Comparison of ENCODE assay signal across 27 cellular contexts in the genomic region with DNA sequence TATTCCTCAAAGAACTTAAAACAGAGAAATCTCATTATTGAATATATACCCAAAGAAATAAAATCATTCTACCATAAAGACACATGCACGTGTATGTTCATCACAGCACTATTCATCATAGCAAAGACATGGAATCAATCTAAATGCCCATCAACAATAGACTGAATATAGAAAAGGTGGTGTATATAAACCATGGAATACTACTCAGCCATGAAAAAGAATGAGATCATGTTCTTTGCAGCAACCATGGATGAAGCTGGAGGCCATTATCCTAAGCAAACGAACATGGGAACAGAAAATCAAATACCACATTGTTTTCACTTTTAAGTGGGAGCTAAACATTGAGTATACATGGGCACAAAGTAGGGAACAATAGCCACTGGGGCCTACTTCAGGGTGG.
"Had no signal": no experiment of that assay in that cellular context is flagged by ENCODE, and none has a peak within 500 bp of the region (broad histone marks: within the 10 kb centered on the region; RNA-seq: fewer than 3 reads in every experiment).

No MANE protein-coding gene starts in this region.

- ATAC-seq: stimulated activated effector memory CD8-positive, alpha-beta T cell treated with anti-CD3 and anti-CD28 coated beads, Interleukin-12 subunit alpha, Interleukin-12 subunit beta, amount 100 ng/mL, for 72 hours; stimulated activated memory B cell treated with anti-CD40 and anti-IgM and Interleukin-4, amounts not matched to agents 10 μg/mL and 1 μg/mL and 100 μg/mL, for 72 hours; stimulated activated naive B cell treated with anti-CD40 and anti-IgM and Interleukin-4, amounts not matched to agents 10 μg/mL and 1 μg/mL and 100 μg/mL, for 72 hours; stimulated activated naive CD8-positive, alpha-beta T cell treated with anti-CD3 and anti-CD28 coated beads, Interleukin-15, amount 100 ng/mL, for 72 hours; stimulated activated naive CD8-positive, alpha-beta T cell treated with anti-CD3 and anti-CD28 coated beads, Interleukin-15, Interleukin-2, amounts not matched to agents 100 U/mL and 50 U/mL, for 24 hours; upper lobe of right lung had no signal

- FAIRE-seq: urothelium cell line had no signal

- H3K27me3 ChIP-seq: stomach, suprapubic skin, testis, thyroid gland, tibial artery, tibial nerve, transverse colon, upper lobe of left lung, upper lobe of right lung, uterus, vagina had no signal

- H3K4me1 ChIP-seq: stomach, suprapubic skin, testis, thyroid gland, tibial artery, tibial nerve, transverse colon, upper lobe of left lung, upper lobe of right lung, uterus, vagina had no signal

- H3K36me3 ChIP-seq: stomach, suprapubic skin, thoracic aorta, thyroid gland, tibial artery, tibial nerve, transverse colon, upper lobe of left lung, upper lobe of right lung, uterus, vagina had no signal

- H3K9me3 ChIP-seq: suprapubic skin, testis, thyroid gland, transverse colon, upper lobe of right lung, uterus, vagina had no signal

- H3K4me3 ChIP-seq: stomach, suprapubic skin, testis, thoracic aorta, thyroid gland, tibial artery, tibial nerve, transverse colon, upper lobe of left lung, upper lobe of right lung, uterus, vagina had no signal

- H3K27ac ChIP-seq: stomach, suprapubic skin, testis, thoracic aorta, thyroid gland, tibial artery, tibial nerve, transverse colon, upper lobe of left lung, upper lobe of right lung, uterus, vagina had no signal

- DNase-seq: stimulated activated CD4-positive, alpha-beta T cell treated with anti-CD3 and anti-CD28 coated beads, Interleukin-2, amount 100 ng/mL, for 48 hours; stimulated activated CD4-positive, alpha-beta T cell treated with anti-CD3 and anti-CD28 coated beads, Interleukin-4, amount 100 ng/mL, for 1 hour; stimulated activated CD4-positive, alpha-beta T cell treated with anti-CD3 and anti-CD28 coated beads, Interleukin-4, amount 100 ng/mL, for 24 hours; stimulated activated CD4-positive, alpha-beta T cell treated with anti-CD3 and anti-CD28 coated beads, Interleukin-4, amount 100 ng/mL, for 4 hours; stimulated activated CD8-positive, alpha-beta memory T cell treated with anti-CD3 and anti-CD28 coated beads, Interleukin-4, amount 100 ng/mL, for 48 hours; stimulated activated naive B cell treated with anti-CD40 and anti-IgM and Interleukin-4, amounts not matched to agents 10 μg/mL and 1 μg/mL and 100 μg/mL, for 72 hours; stimulated activated naive CD4-positive, alpha-beta T cell; stimulated activated naive CD4-positive, alpha-beta T cell treated with Interleukin-2 at 50 U/mL for 16 hours; stimulated activated naive CD8-positive, alpha-beta T cell treated with anti-CD3 and anti-CD28 coated beads, Interleukin-15, amount 100 ng/mL, for 72 hours; stimulated activated naive CD8-positive, alpha-beta T cell treated with anti-CD3 and anti-CD28 coated beads, Interleukin-15, Interleukin-2, amounts not matched to agents 100 U/mL and 50 U/mL, for 24 hours; stomach; substantia nigra; testis; thyroid gland; tibial artery; transverse colon; trophoblast cell; upper lobe of right lung; uterus had no signal
